In the genomic region with DNA sequence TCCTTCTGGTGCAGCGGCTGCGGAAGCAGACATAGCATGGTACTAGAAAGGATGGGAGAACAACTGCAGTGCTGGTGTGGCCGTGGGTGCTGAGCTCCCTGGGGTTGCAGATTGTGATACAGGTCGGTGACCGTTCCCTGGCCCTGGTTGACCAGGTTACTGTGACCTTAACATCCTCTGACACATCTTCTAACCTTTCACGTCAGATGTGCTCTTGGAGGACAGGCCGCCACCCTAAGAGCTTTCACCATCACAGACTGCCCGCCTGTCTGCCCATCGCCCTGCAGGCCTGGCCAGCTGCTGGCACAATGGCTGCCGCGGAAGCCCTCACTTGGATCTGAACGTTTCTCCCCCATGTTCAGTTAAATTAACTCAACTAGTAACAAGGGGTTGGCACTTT, we compare ENCODE assay signal across 1 cellular context.
TF ChIP-seq lines count a peak whose summit lies in the region.

No MANE protein-coding gene starts in this region.

TF ChIP-seq in IMR-90, 13 proteins besides CTCF, POLR2A, EP300 and RAD21:
- TF ChIP-seq USF2 (IDR thresholded peaks at IDR 0.05; ENCODE audit: low read depth, low read length) (no peak), MAZ (IDR thresholded peaks at IDR 0.05; ENCODE audit: borderline replicate concordance, low read depth, low read length) (no peak)
